ENCODE assay signal across 15 cellular contexts in the genomic region with DNA sequence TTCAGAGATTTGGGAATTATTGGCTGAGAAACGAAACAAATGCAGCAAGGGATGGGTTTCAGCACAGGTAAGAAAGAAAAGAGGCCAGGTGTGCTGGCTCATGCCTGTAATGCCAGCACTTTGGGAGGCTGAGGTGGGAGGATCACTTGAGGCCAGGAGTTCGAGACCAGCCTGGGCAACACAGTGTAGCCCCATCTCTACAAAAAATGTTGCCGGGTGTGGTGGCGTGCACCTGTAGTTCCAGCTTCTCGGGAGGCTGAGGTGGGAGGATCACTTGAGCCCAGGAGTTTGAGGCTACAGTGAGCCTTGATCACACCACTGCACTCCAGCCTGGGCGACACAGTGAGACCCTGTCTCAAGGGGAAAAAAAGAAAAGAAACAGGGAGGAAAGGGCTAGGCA. TPM values are rescaled to one million over a fixed set of nuclear protein-coding genes. Genes with fewer than 3 reads are reported as not detected.
"Had no signal": no experiment of that assay in that cellular context is flagged by ENCODE, and none has a peak within 500 bp of the region (broad histone marks: within the 10 kb centered on the region; RNA-seq: fewer than 3 reads in every experiment).

No MANE protein-coding gene starts in this region.

RNA-seq across cellular contexts. Expression of gene APOL5, which starts 20.2 kb away (rescaled TPM):
- total RNA-seq: activated CD4-positive, alpha-beta memory T cell treated with anti-CD3 and anti-CD28 coated beads for 36 hours; activated CD4-positive, alpha-beta T cell treated with anti-CD3 and anti-CD28 coated beads for 36 hours; activated CD4-positive, alpha-beta T cell treated with anti-CD3 and anti-CD28 coated beads, Interleukin-2, amount 10 ng/mL, durations not matched to agents 24 days and 14 days; activated CD8-positive, alpha-beta T cell treated with anti-CD3 and anti-CD28 coated beads, Interleukin-2, amount 10 ng/mL, durations not matched to agents 7 days and 5 days; activated naive CD4-positive, alpha-beta T cell treated with anti-CD3 and anti-CD28 coated beads for 36 hours; activated naive CD8-positive, alpha-beta T cell treated with anti-CD3 and anti-CD28 coated beads for 36 hours; activated T-cell treated with anti-CD3 and anti-CD28 coated beads, Interleukin-2, amount 50 U/mL, for 4 hours; activated T-helper 2 cell treated with anti-CD3 and anti-CD28 coated beads, Interferon-gamma antibody, Interleukin-2, Interleukin-4, amounts not matched to agents 10 μg/mL and 5 μg/mL and 100 μg/mL, durations not matched to agents 14 hours and 24 hours and 36 hours; adrenal gland; aorta; bronchial epithelial cell; colonic mucosa; dermis microvascular lymphatic vessel endothelial cell; foreskin keratinocyte; T-helper 17 cell had no signal
- polyA plus RNA-seq: adrenal gland, aorta, foreskin keratinocyte had no signal
